10 cellular contexts compared by ENCODE assay signal in genomic region chr4:38488891-38489861, GRCh38.
DNase-seq lines count a peak whose midpoint lies in the region; ATAC-seq and TF ChIP-seq lines count a peak whose summit lies in the region.
"Had no signal": no experiment of that assay in that cellular context is flagged by ENCODE, and none has a peak within 500 bp of the region (broad histone marks: within the 10 kb centered on the region; RNA-seq: fewer than 3 reads in every experiment).

No MANE protein-coding gene starts in this region.

- H3K36me3 ChIP-seq in HUES6 (ENCODE audit: control insufficient read depth, insufficient read depth, low read length): no peaks in the 10 kb centered on the region
- H3K36me3 ChIP-seq: MG63 had no signal

- no peaks in the 10 kb centered on the region for H3K9me3 ChIP-seq in HUES6 (ENCODE audit: control insufficient read depth, insufficient read depth, low read depth, low read length)
- H3K9me3 ChIP-seq: MG63 had no signal

- H3K27me3 ChIP-seq in HUES6 (ENCODE audit: control insufficient read depth, insufficient read depth, low read length): no peaks in the 10 kb centered on the region
- H3K27me3 ChIP-seq: MG63 had no signal

- H3K36me3 Mint-ChIP-seq in effector memory CD8-positive, alpha-beta T cell (ENCODE audit: insufficient read depth): peaks cover 5% of the 10 kb centered on the region

- ATAC-seq in effector memory CD8-positive, alpha-beta T cell (replicated peaks): no peak

- peaks cover 11 to 17% of the 10 kb centered on the region in 2 donors for H3K4me1 Mint-ChIP-seq in effector memory CD8-positive, alpha-beta T cell (ENCODE audit: low read depth in 2 of 2)

- TF ChIP-seq CTCF in lower leg skin (IDR thresholded peaks at IDR 0.05): no peak

- H3K27ac Mint-ChIP-seq in effector memory CD8-positive, alpha-beta T cell: peak overlapping the region; percentile 15 to 85

- H3K4me3 ChIP-seq in HUES6 (ENCODE audit: low read depth, low read length) (peak overlapping the region; percentile 13), lower leg skin (ENCODE audit: low read depth, poor library complexity, severe bottlenecking) (no peak overlapping the region)
- H3K4me3 ChIP-seq: MG63 had no signal

- H3K27me3 Mint-ChIP-seq in effector memory CD8-positive, alpha-beta T cell: no peaks in the 10 kb centered on the region

- no peak for TF ChIP-seq POLR2A in lower leg skin (IDR thresholded peaks at IDR 0.05)

- DNase-seq in AG20443 (ENCODE audit: low spot score) (peak; percentile 43), midbrain (lab: John Stamatoyannopoulos, UW) (peak; percentile 9), SW 1271 (lab: John Stamatoyannopoulos, UW) (no peak), NCI-H2196 treated with DMSO at 0.1 percent for 48 hours (lab: John Stamatoyannopoulos, UW; ENCODE audit: unreplicated experiment) (no peak), T-helper 9 cell (no peak), lower leg skin (ENCODE audit: low spot score in 2 of 2) (no peak)
- no peak for DNase-seq in effector memory CD8-positive, alpha-beta T cell
- DNase-seq: COR-L47 had no signal

- no peak overlapping the region for H3K9ac ChIP-seq in HUES6 (ENCODE audit: low read length)

- no peaks in the 10 kb centered on the region for H3K9me3 Mint-ChIP-seq in effector memory CD8-positive, alpha-beta T cell

- H3K4me3 Mint-ChIP-seq in effector memory CD8-positive, alpha-beta T cell: no peak overlapping the region

- peaks cover 19% of the 10 kb centered on the region for H3K4me1 ChIP-seq in HUES6 (ENCODE audit: control insufficient read depth, insufficient read depth, low read length)

- peak overlapping the region; percentile 12; the same call in 1 of the 2 replicates for H3K27ac ChIP-seq in HUES6 (ENCODE audit: low read depth, low read length)

- 64 to 70% methylated on average over 10 of the region's 10 CpGs for WGBS in lower leg skin, 2 donors

- intact Hi-C loops in lower leg skin (cut with DNase I; ENCODE audit: low total_unique reads): no loop called here

Comparison
In these comparisons a context has a peak if more than half of its experiments do, and no peak if none do; other contexts are left out.
1. DNase-seq: peak in AG20443 (single experiment) and midbrain (single experiment); none in effector memory CD8-positive, alpha-beta T cell (0 of 3), SW 1271 (0 of 2), NCI-H2196 treated with DMSO at 0.1 percent for 48 hours (single experiment), T-helper 9 cell (single experiment) and lower leg skin (0 of 2).